7 cellular contexts compared by ENCODE assay signal in the genomic region with DNA sequence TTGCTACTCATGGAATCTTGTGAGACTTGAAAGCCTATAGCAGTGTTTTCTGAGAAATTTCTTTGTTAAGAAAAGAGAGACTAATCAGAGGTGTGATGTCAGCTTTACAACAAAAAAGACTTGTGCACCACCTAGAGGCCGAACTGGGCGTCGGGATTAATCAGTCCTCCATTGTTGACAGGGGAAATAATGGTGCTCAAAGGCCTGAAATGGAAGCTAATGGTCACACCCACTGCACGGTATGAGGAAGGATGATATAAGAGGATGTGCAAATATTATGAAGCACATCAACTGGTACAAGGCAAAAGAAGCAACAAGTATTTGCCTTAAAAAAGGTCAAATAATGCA.
DNase-seq lines count a peak whose midpoint lies in the region; ATAC-seq and TF ChIP-seq lines count a peak whose summit lies in the region.

No MANE protein-coding gene starts in this region.

- H3K9ac ChIP-seq in adipocyte (ENCODE audit: low read length): peak overlapping the region; percentile 60
- no peak overlapping the region for H3K9ac ChIP-seq in smooth muscle cell (ENCODE audit: low read depth)

- H3K27me3 ChIP-seq in GM06990 (replicated peaks; ENCODE audit: control insufficient read depth, insufficient read depth, low read length) (no peaks in the 10 kb centered on the region), adipocyte (replicated peaks; ENCODE audit: control insufficient read depth, insufficient read depth, low read length) (no peaks in the 10 kb centered on the region), right cardiac atrium (ENCODE audit: control insufficient read depth, insufficient read depth) (no peaks in the 10 kb centered on the region), smooth muscle cell (ENCODE audit: low read depth) (no peaks in the 10 kb centered on the region)

- peak overlapping the region; percentile 15 for H2AFZ ChIP-seq in smooth muscle cell (ENCODE audit: low read depth)

- H3K4me1 ChIP-seq in adipocyte (ENCODE audit: control insufficient read depth, insufficient read depth, low read length): peaks cover 9% of the 10 kb centered on the region
- no peaks in the 10 kb centered on the region for H3K4me1 ChIP-seq in right cardiac atrium (ENCODE audit: control insufficient read depth, insufficient read depth, low read length)
- H3K4me1 ChIP-seq in smooth muscle cell (ENCODE audit: low read depth): no peaks in the 10 kb centered on the region

- H3K9me3 ChIP-seq in adipocyte (ENCODE audit: control insufficient read depth, low read length) (no peaks in the 10 kb centered on the region), right cardiac atrium (ENCODE audit: control insufficient read depth, low read length) (no peaks in the 10 kb centered on the region), smooth muscle cell (replicated peaks; ENCODE audit: low read depth) (no peaks in the 10 kb centered on the region)

- TF ChIP-seq CTCF in GM06990 (IDR thresholded peaks at IDR 0.05; ENCODE audit: insufficient read depth, low read length, poor library complexity, severe bottlenecking) (peak; percentile 66), GM20000 (IDR thresholded peaks at IDR 0.05; ENCODE audit: extremely low read depth, missing control alignments) (peak; percentile 44), smooth muscle cell (IDR thresholded peaks at IDR 0.05; ENCODE audit: borderline replicate concordance, insufficient read depth, poor library complexity, severe bottlenecking) (peak; percentile 83)

- no peaks in the 10 kb centered on the region for H3F3A ChIP-seq in smooth muscle cell (ENCODE audit: low read depth)

- H3K4me3 ChIP-seq in GM06990 (replicated peaks; ENCODE audit: low read depth, low read length) (no peak overlapping the region), adipocyte (ENCODE audit: low read length) (no peak overlapping the region), right cardiac atrium (ENCODE audit: low read length) (no peak overlapping the region), smooth muscle cell (no peak overlapping the region)

- intact Hi-C loops in right cardiac atrium (cut with DNase I): no loop called here

- no peaks in the 10 kb centered on the region for H3K36me3 ChIP-seq in GM06990 (ENCODE audit: control insufficient read depth, insufficient read depth, low read length)
- no peaks in the 10 kb centered on the region for H3K36me3 ChIP-seq in adipocyte (ENCODE audit: control insufficient read depth, insufficient read depth, low read length, severe bottlenecking)
- H3K36me3 ChIP-seq in smooth muscle cell (ENCODE audit: low read depth): no peaks in the 10 kb centered on the region

- no peaks in the 10 kb centered on the region for H4K20me1 ChIP-seq in smooth muscle cell (ENCODE audit: low read depth)

- 10% methylated on average over 4 of the region's 4 CpGs for WGBS in right cardiac atrium
- WGBS in smooth muscle cell (ENCODE audit: low lambda C conversion rate): 3% methylated on average over 4 of the region's 4 CpGs

- peak overlapping the region; percentile 22 for H3K4me2 ChIP-seq in smooth muscle cell

- peak; percentile 1 for DNase-seq in GM06990 (ENCODE audit: extremely low read depth, insufficient read length)
- DNase-seq in GM20000 (ENCODE audit: low spot score): peak; percentile 32
- DNase-seq in NCI-H446 treated with DMSO at 0.1 percent for 48 hours (lab: John Stamatoyannopoulos, UW): peak; percentile 2
- DNase-seq in adipocyte (ENCODE audit: low read depth): peak; percentile 64
- peak; percentile 63 to 81 (median 64) for DNase-seq in right cardiac atrium
- peak; percentile 0 for DNase-seq in smooth muscle cell (lab: John Stamatoyannopoulos, UW; ENCODE audit: unreplicated experiment)

- no peak overlapping the region for H3K27ac ChIP-seq in right cardiac atrium (ENCODE audit: low read length)
- no peak overlapping the region for H3K27ac ChIP-seq in smooth muscle cell (ENCODE audit: low read depth)

- ATAC-seq in HG03457 (IDR thresholded peaks at IDR 0.05; ENCODE audit: unreplicated experiment): peak; percentile 96
- ATAC-seq in right cardiac atrium: peak; percentile 83 to 84

- H3K79me2 ChIP-seq in smooth muscle cell (ENCODE audit: low read depth): no peaks in the 10 kb centered on the region

Comparison
In these comparisons a context has a peak if more than half of its experiments do, and no peak if none do; other contexts are left out.
1. DNase-seq: peak in every context shown above with its lines; median percentile 64 in adipocyte; 64 in right cardiac atrium; 32 in GM20000; 2 in NCI-H446 treated with DMSO at 0.1 percent for 48 hours; 1 in GM06990; 0 in smooth muscle cell.